9 cellular contexts compared by ENCODE assay signal in the genomic region with DNA sequence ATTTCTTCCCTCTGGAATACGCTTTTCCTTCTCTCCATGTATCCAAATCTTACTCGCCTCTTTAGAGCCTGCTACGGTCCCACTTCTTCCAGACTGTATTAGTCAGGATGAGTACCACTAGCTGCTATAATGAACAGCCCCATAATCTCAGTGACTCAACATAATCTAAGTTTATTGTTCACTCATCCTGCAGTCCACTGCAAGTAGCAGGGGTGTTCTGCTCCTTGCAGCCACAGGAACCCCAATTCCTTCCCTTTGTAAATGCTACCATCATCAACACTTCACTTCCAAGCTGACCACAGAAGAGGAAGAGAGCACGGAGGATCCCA.
"Had no signal": no experiment of that assay in that cellular context is flagged by ENCODE, and none has a peak within 500 bp of the region (broad histone marks: within the 10 kb centered on the region; RNA-seq: fewer than 3 reads in every experiment).

No MANE protein-coding gene starts in this region.

- H3K4me1 Mint-ChIP-seq: GM23338 had no signal

- H3K4me3 Mint-ChIP-seq: GM23338, H9, HFFc6 had no signal

- H2AFZ ChIP-seq: GM23338 had no signal

- DNase-seq: H9, HCEC 1CT, HFFc6, IMR-90, KBM-7 had no signal

- H3K27ac Mint-ChIP-seq: GM23338, H9, HFFc6 had no signal

- FAIRE-seq: H1, H54 had no signal

- H3K4me2 ChIP-seq: GM23338 had no signal

- H3K9me3 Mint-ChIP-seq: GM23338 had no signal

- H3K4me3 ChIP-seq: GM23338 had no signal

- ATAC-seq: GM23338 had no signal

- H3K27ac ChIP-seq: HL-60 had no signal
